In genomic region chr21:31310750-31311149, GRCh38 we compare ENCODE assay signal across 17 cellular contexts.
DNase-seq lines count a peak whose midpoint lies in the region; ATAC-seq and TF ChIP-seq lines count a peak whose summit lies in the region.
"Had no signal": no experiment of that assay in that cellular context is flagged by ENCODE, and none has a peak within 500 bp of the region (broad histone marks: within the 10 kb centered on the region; RNA-seq: fewer than 3 reads in every experiment).

No MANE protein-coding gene starts in this region.

- H3K4me1 ChIP-seq in RWPE2 (ENCODE audit: insufficient read depth, poor library complexity, severe bottlenecking) (peaks cover 13% of the 10 kb centered on the region), iPS-20b (ENCODE audit: insufficient read depth, low read length) (peaks cover 13% of the 10 kb centered on the region)
- H3K4me1 ChIP-seq: uterus had no signal

- peak overlapping the region; percentile 39; the same call in 1 of the 2 replicates for H3K9ac ChIP-seq in iPS-20b (ENCODE audit: low read depth, low read length)

- H3K27me3 ChIP-seq in RWPE2 (ENCODE audit: insufficient read depth, poor library complexity, severe bottlenecking) (no peaks in the 10 kb centered on the region), iPS-20b (ENCODE audit: insufficient read depth, low read length) (no peaks in the 10 kb centered on the region)
- H3K27me3 ChIP-seq: uterus had no signal

- DNase-seq in EH (ENCODE audit: low read depth) (peak; percentile 4), NCI-H2081 (lab: John Stamatoyannopoulos, UW) (peak; percentile 26 to 77), RWPE2 (ENCODE audit: low spot score) (no peak), globus pallidus (ENCODE audit: low spot score) (no peak), T1000 (lab: John Stamatoyannopoulos, UW) (no peak), T-helper 1 cell (no peak)
- DNase-seq: EL; KBM-7; left colon; NCI-H524 treated with DMSO at 0.1 percent for 48 hours; stimulated activated CD4-positive, alpha-beta T cell treated with anti-CD3 and anti-CD28 coated beads, Interleukin-2, amount 100 ng/mL, for 48 hours; uterus had no signal

- ATAC-seq in RWPE2 (ENCODE audit: low read depth), result peak; percentile 97
- ATAC-seq in GM21717 (IDR thresholded peaks at IDR 0.05; ENCODE audit: unreplicated experiment), result no peak
- ATAC-seq: activated T-helper 17 cell treated with anti-CD3 and anti-CD28 coated beads, Interleukin-2, amount 50 U/mL, for 72 hours; left colon; Right ventricle myocardium inferior; stimulated activated memory B cell treated with anti-CD40 and anti-IgM and Interleukin-4, amounts not matched to agents 10 μg/mL and 1 μg/mL and 100 μg/mL, for 72 hours had no signal

- TF ChIP-seq CTCF in RWPE2 (IDR thresholded peaks at IDR 0.05; ENCODE audit: poor library complexity, severe bottlenecking), result no peak

- H3K9me3 ChIP-seq in RWPE2 (ENCODE audit: severe bottlenecking) (no peaks in the 10 kb centered on the region), iPS-20b (ENCODE audit: insufficient read depth, low read depth, low read length) (no peaks in the 10 kb centered on the region)
- H3K9me3 ChIP-seq: uterus had no signal

- H3K4me3 ChIP-seq in RWPE2 (ENCODE audit: severe bottlenecking) (no peak overlapping the region), iPS-20b (ENCODE audit: low read length) (no peak overlapping the region)
- H3K4me3 ChIP-seq: uterus had no signal

- H3K36me3 ChIP-seq in RWPE2 (ENCODE audit: low read depth) (no peaks in the 10 kb centered on the region), iPS-20b (ENCODE audit: insufficient read depth, low read depth, low read length) (no peaks in the 10 kb centered on the region)
- H3K36me3 ChIP-seq: uterus had no signal

- H3K27ac ChIP-seq in RWPE2 (ENCODE audit: poor library complexity, severe bottlenecking) (peak overlapping the region; percentile 37), iPS-20b (ENCODE audit: low read length) (peak overlapping the region; percentile 67)
- H3K27ac ChIP-seq: uterus had no signal

Comparison
In these comparisons a context has a peak if more than half of its experiments do, and no peak if none do; other contexts are left out.
1. DNase-seq: peak in EH (single experiment) and NCI-H2081 (2 of 2); none in RWPE2 (single experiment), globus pallidus (single experiment), T1000 (single experiment) and T-helper 1 cell (0 of 5).